In genomic region chr3:175295248-175296000, GRCh38 we compare ENCODE assay signal across 1 cellular context.
TF ChIP-seq lines count a peak whose summit lies in the region.

No MANE protein-coding gene starts in this region.

TF ChIP-seq in GM12878, 131 proteins besides CTCF, POLR2A, EP300 and RAD21 (continued from another document):
- TF ChIP-seq MLLT1 (IDR thresholded peaks at IDR 0.05) (0 out of 2 replicates have a peak, but pooled peaks have one; percentile 18), TCF7 (IDR thresholded peaks at IDR 0.05; ENCODE audit: borderline replicate concordance) (no peak), POU2F2 (IDR thresholded peaks at IDR 0.05; ENCODE audit: borderline replicate concordance, low read depth, low read length) (no peak), ETV6 (conservative IDR thresholded peaks at IDR 0.05 in 1 of 2, IDR thresholded peaks at IDR 0.05 in 1 of 2; ENCODE audit: borderline replicate concordance in 1 of 2, low read depth in 1 of 2) (no peak), FOXK2 (IDR thresholded peaks at IDR 0.05) (no peak), SIN3A (IDR thresholded peaks at IDR 0.05; ENCODE audit: low read depth, low read length) (no peak)
- TF ChIP-seq, protein P1, sequence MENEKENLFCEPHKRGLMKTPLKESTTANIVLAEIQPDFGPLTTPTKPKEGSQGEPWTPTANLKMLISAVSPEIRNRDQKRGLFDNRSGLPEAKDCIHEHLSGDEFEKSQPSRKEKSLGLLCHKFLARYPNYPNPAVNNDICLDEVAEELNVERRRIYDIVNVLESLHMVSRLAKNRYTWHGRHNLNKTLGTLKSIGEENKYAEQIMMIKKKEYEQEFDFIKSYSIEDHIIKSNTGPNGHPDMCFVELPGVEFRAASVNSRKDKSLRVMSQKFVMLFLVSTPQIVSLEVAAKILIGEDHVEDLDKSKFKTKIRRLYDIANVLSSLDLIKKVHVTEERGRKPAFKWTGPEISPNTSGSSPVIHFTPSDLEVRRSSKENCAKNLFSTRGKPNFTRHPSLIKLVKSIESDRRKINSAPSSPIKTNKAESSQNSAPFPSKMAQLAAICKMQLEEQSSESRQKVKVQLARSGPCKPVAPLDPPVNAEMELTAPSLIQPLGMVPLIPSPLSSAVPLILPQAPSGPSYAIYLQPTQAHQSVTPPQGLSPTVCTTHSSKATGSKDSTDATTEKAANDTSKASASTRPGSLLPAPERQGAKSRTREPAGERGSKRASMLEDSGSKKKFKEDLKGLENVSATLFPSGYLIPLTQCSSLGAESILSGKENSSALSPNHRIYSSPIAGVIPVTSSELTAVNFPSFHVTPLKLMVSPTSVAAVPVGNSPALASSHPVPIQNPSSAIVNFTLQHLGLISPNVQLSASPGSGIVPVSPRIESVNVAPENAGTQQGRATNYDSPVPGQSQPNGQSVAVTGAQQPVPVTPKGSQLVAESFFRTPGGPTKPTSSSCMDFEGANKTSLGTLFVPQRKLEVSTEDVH (IDR thresholded peaks at IDR 0.05; ENCODE audit: low read depth, partially characterized antibody), result no peak
- TF ChIP-seq, protein P2, sequence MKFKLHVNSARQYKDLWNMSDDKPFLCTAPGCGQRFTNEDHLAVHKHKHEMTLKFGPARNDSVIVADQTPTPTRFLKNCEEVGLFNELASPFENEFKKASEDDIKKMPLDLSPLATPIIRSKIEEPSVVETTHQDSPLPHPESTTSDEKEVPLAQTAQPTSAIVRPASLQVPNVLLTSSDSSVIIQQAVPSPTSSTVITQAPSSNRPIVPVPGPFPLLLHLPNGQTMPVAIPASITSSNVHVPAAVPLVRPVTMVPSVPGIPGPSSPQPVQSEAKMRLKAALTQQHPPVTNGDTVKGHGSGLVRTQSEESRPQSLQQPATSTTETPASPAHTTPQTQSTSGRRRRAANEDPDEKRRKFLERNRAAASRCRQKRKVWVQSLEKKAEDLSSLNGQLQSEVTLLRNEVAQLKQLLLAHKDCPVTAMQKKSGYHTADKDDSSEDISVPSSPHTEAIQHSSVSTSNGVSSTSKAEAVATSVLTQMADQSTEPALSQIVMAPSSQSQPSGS (IDR thresholded peaks at IDR 0.05; ENCODE audit: low read length), result no peak
- TF ChIP-seq, protein P3, sequence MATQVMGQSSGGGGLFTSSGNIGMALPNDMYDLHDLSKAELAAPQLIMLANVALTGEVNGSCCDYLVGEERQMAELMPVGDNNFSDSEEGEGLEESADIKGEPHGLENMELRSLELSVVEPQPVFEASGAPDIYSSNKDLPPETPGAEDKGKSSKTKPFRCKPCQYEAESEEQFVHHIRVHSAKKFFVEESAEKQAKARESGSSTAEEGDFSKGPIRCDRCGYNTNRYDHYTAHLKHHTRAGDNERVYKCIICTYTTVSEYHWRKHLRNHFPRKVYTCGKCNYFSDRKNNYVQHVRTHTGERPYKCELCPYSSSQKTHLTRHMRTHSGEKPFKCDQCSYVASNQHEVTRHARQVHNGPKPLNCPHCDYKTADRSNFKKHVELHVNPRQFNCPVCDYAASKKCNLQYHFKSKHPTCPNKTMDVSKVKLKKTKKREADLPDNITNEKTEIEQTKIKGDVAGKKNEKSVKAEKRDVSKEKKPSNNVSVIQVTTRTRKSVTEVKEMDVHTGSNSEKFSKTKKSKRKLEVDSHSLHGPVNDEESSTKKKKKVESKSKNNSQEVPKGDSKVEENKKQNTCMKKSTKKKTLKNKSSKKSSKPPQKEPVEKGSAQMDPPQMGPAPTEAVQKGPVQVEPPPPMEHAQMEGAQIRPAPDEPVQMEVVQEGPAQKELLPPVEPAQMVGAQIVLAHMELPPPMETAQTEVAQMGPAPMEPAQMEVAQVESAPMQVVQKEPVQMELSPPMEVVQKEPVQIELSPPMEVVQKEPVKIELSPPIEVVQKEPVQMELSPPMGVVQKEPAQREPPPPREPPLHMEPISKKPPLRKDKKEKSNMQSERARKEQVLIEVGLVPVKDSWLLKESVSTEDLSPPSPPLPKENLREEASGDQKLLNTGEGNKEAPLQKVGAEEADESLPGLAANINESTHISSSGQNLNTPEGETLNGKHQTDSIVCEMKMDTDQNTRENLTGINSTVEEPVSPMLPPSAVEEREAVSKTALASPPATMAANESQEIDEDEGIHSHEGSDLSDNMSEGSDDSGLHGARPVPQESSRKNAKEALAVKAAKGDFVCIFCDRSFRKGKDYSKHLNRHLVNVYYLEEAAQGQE (IDR thresholded peaks at IDR 0.05; ENCODE audit: low read depth, low read length), result no peak
